Comparison of ENCODE assay signal across 8 cellular contexts in the genomic region with DNA sequence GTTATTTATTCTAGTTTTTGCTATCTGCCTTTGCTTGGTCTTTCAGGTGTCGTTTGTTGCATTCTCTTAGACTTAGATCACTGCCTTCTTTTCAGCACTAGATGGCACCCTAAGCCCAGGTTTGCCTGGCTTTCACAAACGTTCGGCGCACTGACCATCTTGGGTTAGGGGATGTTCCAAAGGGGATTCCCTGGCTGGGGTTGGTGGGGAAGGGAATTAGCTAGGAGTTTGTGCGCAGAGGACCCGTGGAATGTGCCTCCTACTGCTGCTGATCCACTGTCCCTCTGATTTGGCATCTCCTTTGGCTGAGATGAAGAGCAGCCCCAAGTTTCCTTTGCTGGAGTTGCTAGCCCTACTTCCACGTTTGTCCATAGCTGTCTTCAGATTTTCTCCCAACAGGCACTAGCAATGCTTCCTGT. TPM values are rescaled to one million over a fixed set of nuclear protein-coding genes. Genes with fewer than 3 reads are reported as not detected.
DNase-seq lines count a peak whose midpoint lies in the region; ATAC-seq and TF ChIP-seq lines count a peak whose summit lies in the region.

No MANE protein-coding gene starts in this region.

- H3K9me3 ChIP-seq in OCI-LY7 (ENCODE audit: low read length) (peaks cover 10% of the 10 kb centered on the region; the same call in 1 of the 2 replicates), sigmoid colon (no peaks in the 10 kb centered on the region)

- H3K27ac Mint-ChIP-seq in activated T-helper 17 cell treated with anti-CD3 and anti-CD28 coated beads, Interleukin-2, amount 50 U/mL, for 72 hours = no peak overlapping the region
- H3K27ac Mint-ChIP-seq in glutamatergic neuron (ENCODE audit: unreplicated experiment) = no peak overlapping the region

- H3K9me3 Mint-ChIP-seq in activated T-helper 17 cell treated with anti-CD3 and anti-CD28 coated beads, Interleukin-2, amount 50 U/mL, for 72 hours = no peaks in the 10 kb centered on the region
- H3K9me3 Mint-ChIP-seq in glutamatergic neuron (ENCODE audit: unreplicated experiment) = peaks cover 6% of the 10 kb centered on the region

- H3K27ac ChIP-seq in OCI-LY7 (ENCODE audit: low read depth, low read length, poor library complexity, severe bottlenecking) (no peak overlapping the region), sigmoid colon (peak overlapping the region in 1 of 4 donors; percentile 18)

- POLR2A ChIA-PET in OCI-LY7 (lab: Charles Lee) = interaction anchor here (0.6 to 1.8 kb wide), 4 partner anchors 9 to 420 kb away, joined by 3 to 8 read pairs (median 5); no protein-coding TSS in a partner anchor

- no TSS peak for BruUV-seq in OCI-LY7 (replicated peaks; lab: Mats Ljungman, UMichigan)

- peaks cover 36% of the 10 kb centered on the region for H3K36me3 Mint-ChIP-seq in activated T-helper 17 cell treated with anti-CD3 and anti-CD28 coated beads, Interleukin-2, amount 50 U/mL, for 72 hours (ENCODE audit: low read depth)
- peaks cover 11% of the 10 kb centered on the region for H3K36me3 Mint-ChIP-seq in glutamatergic neuron (ENCODE audit: unreplicated experiment)

- CTCF ChIA-PET in OCI-LY7 (lab: Charles Lee; ENCODE audit: unreplicated experiment) = no interaction called here

- H2AFZ ChIP-seq in OCI-LY7 (ENCODE audit: low read length) = no peak overlapping the region

- H3K27me3 Mint-ChIP-seq in activated T-helper 17 cell treated with anti-CD3 and anti-CD28 coated beads, Interleukin-2, amount 50 U/mL, for 72 hours = no peaks in the 10 kb centered on the region
- H3K27me3 Mint-ChIP-seq in glutamatergic neuron (ENCODE audit: unreplicated experiment) = no peaks in the 10 kb centered on the region

- no peaks in the 10 kb centered on the region for H3K4me1 ChIP-seq in OCI-LY7 (ENCODE audit: insufficient read depth, low read length, poor library complexity, severe bottlenecking)
- H3K4me1 ChIP-seq in sigmoid colon = peaks cover 0 to 29% (median 19%) of the 10 kb centered on the region in 4 donors

- TF ChIP-seq CTCF in AG10803 (conservative IDR thresholded peaks at IDR 0.05; ENCODE audit: low read length) (peak; percentile 90), OCI-LY7 (conservative IDR thresholded peaks at IDR 0.05; ENCODE audit: low read length) (peak; percentile 87), glutamatergic neuron (IDR thresholded peaks at IDR 0.05; ENCODE audit: partially characterized antibody, unreplicated experiment) (peak; percentile 65), sigmoid colon (IDR thresholded peaks at IDR 0.05) (peak; percentile 29 to 56 (median 36))

- intact Hi-C loops in OCI-LY7 (cut with micrococcal nuclease; ENCODE audit: unreplicated experiment) (loop anchor here (2.0 kb wide), 1 partner anchor 284 kb away; no protein-coding TSS in a partner anchor), sigmoid colon (cut with DNase I) (no loop called here)

- no peak overlapping the region for H3K4me3 Mint-ChIP-seq in activated T-helper 17 cell treated with anti-CD3 and anti-CD28 coated beads, Interleukin-2, amount 50 U/mL, for 72 hours
- no peak overlapping the region for H3K4me3 Mint-ChIP-seq in glutamatergic neuron (ENCODE audit: unreplicated experiment)

- WGBS in sigmoid colon, 2 donors = 22 to 57% methylated on average over 7 of the region's 7 CpGs

- H3K36me3 ChIP-seq in OCI-LY7 (ENCODE audit: insufficient read depth, low read length) (peaks cover 14% of the 10 kb centered on the region), sigmoid colon (no peaks in the 10 kb centered on the region)

- no peak for TF ChIP-seq POLR2A in sigmoid colon (IDR thresholded peaks at IDR 0.05)

- peak; percentile 74 for ATAC-seq in GM18517 (IDR thresholded peaks at IDR 0.05; ENCODE audit: unreplicated experiment)
- ATAC-seq in activated T-helper 17 cell treated with anti-CD3 and anti-CD28 coated beads, Interleukin-2, amount 50 U/mL, for 72 hours (replicated peaks) = peak; percentile 65

- no peaks in the 10 kb centered on the region for H3K79me2 ChIP-seq in OCI-LY7 (ENCODE audit: insufficient read depth, low read depth, low read length)

- H4K20me1 ChIP-seq in OCI-LY7 (ENCODE audit: insufficient read depth, low read length) = no peaks in the 10 kb centered on the region

- H3K9me2 ChIP-seq in OCI-LY7 (ENCODE audit: insufficient read depth, low read length) = no peaks in the 10 kb centered on the region

- H3K4me3 ChIP-seq in AG10803 (ENCODE audit: low read length) (peak overlapping the region; percentile 26; the same call in 1 of the 2 replicates), OCI-LY7 (ENCODE audit: low read depth, low read length, poor library complexity, severe bottlenecking) (no peak overlapping the region), sigmoid colon (no peak overlapping the region)

- no peak overlapping the region for H3K4me2 ChIP-seq in OCI-LY7 (ENCODE audit: low read length)

- peaks cover 11% of the 10 kb centered on the region for H3K4me1 Mint-ChIP-seq in activated T-helper 17 cell treated with anti-CD3 and anti-CD28 coated beads, Interleukin-2, amount 50 U/mL, for 72 hours
- peaks cover 2% of the 10 kb centered on the region for H3K4me1 Mint-ChIP-seq in glutamatergic neuron (ENCODE audit: low read depth, unreplicated experiment)

- no peaks in the 10 kb centered on the region for H3K27me3 ChIP-seq in sigmoid colon

- no peak for TF ChIP-seq EP300 in sigmoid colon (IDR thresholded peaks at IDR 0.05)

- DNase-seq in AG10803 (ENCODE audit: low read depth) (peak; percentile 55), HPDE6-E6E7 (ENCODE audit: extremely low spot score) (peak; percentile 44), OCI-LY7 (ENCODE audit: low spot score) (peak; percentile 39), glutamatergic neuron (peak; percentile 57), sigmoid colon (no peak), middle frontal gyrus (ENCODE audit: extremely low spot score, low spot score) (no peak)

RNA-seq across cellular contexts. Expression of gene PFN2, which starts 33.9 kb away (rescaled TPM):
- total RNA-seq in OCI-LY7 (2014; rRNA removed; shearing (Covaris generic)) = 2.6 TPM in 2 replicates
- 24.7 and 32.3 TPM in 2 replicates for total RNA-seq in OCI-LY7 (2022)
- 1 to 10 TPM; 1.8 to 2.0 TPM for total RNA-seq in activated T-helper 17 cell treated with anti-CD3 and anti-CD28 coated beads, Interleukin-2, amount 50 U/mL, for 72 hours
- total RNA-seq in glutamatergic neuron (ENCODE audit: unreplicated experiment) = 364 TPM
- total RNA-seq in sigmoid colon = 10 to 100 TPM; 37.5 to 62.4 (median 60.1) TPM
- 10 to 100 TPM; 33.7 to 52.5 (median 50.5) TPM for polyA plus RNA-seq in sigmoid colon

Comparison
In these comparisons a context has a peak if more than half of its experiments do, and no peak if none do; other contexts are left out.
1. DNase-seq: peak in AG10803 (single experiment), HPDE6-E6E7 (single experiment), OCI-LY7 (single experiment) and glutamatergic neuron (single experiment); none in sigmoid colon (single experiment) and middle frontal gyrus (single experiment).
2. CTCF ChIP-seq: peak in every context shown above with its lines; median percentile 90 in AG10803; 87 in OCI-LY7; 65 in glutamatergic neuron; 36 in sigmoid colon.